In genomic region chr6:75579951-75580350, GRCh38 we compare ENCODE assay signal across 16 cellular contexts. TPM values are rescaled to one million over a fixed set of nuclear protein-coding genes. Genes with fewer than 3 reads are reported as not detected.
DNase-seq lines count a peak whose midpoint lies in the region; ATAC-seq, FAIRE-seq and TF ChIP-seq lines count a peak whose summit lies in the region.
"Had no signal": no experiment of that assay in that cellular context is flagged by ENCODE, and none has a peak within 500 bp of the region (broad histone marks: within the 10 kb centered on the region; RNA-seq: fewer than 3 reads in every experiment).

No MANE protein-coding gene starts in this region.

- H3K4me3 Mint-ChIP-seq in astrocyte (ENCODE audit: unreplicated experiment): no peak overlapping the region
- H3K4me3 Mint-ChIP-seq: brain had no signal

- H3K4me1 ChIP-seq in astrocyte (ENCODE audit: insufficient read depth, low read length): no peaks in the 10 kb centered on the region
- no peaks in the 10 kb centered on the region for H3K4me1 ChIP-seq in upper lobe of left lung
- H3K4me1 ChIP-seq: pancreas had no signal

- TF ChIP-seq CTCF in astrocyte (IDR thresholded peaks at IDR 0.05; ENCODE audit: insufficient read depth, low read depth, low read length): no peak
- TF ChIP-seq CTCF in RWPE1 (conservative IDR thresholded peaks at IDR 0.05; ENCODE audit: low read depth): no peak
- TF ChIP-seq CTCF in upper lobe of left lung (IDR thresholded peaks at IDR 0.05): no peak

- ATAC-seq in GM18499 (IDR thresholded peaks at IDR 0.05; ENCODE audit: insufficient read depth, unreplicated experiment): peak; percentile 92
- peak; percentile 66 for ATAC-seq in GM19397 (IDR thresholded peaks at IDR 0.05; ENCODE audit: unreplicated experiment)
- peak; percentile 74 for ATAC-seq in HG02973 (IDR thresholded peaks at IDR 0.05; ENCODE audit: unreplicated experiment)
- no peak for ATAC-seq in HG03280 (IDR thresholded peaks at IDR 0.05; ENCODE audit: unreplicated experiment)
- no peak for ATAC-seq in upper lobe of left lung (ENCODE audit: low FRiP score in 2 of 2)
- ATAC-seq: left cardiac atrium, pancreas had no signal

- H3K4me1 Mint-ChIP-seq in astrocyte (ENCODE audit: low read depth, unreplicated experiment): peaks cover 2% of the 10 kb centered on the region
- H3K4me1 Mint-ChIP-seq: brain had no signal

- peak; percentile 86 for DNase-seq in astrocyte (ENCODE audit: low read depth)
- DNase-seq in OCI-M1 (lab: John Stamatoyannopoulos, UW): no peak
- no peak for DNase-seq in RWPE1 (ENCODE audit: low spot score)
- DNase-seq in upper lobe of left lung: no peak
- DNase-seq: activated CD4-positive, alpha-beta T cell treated with anti-CD3 and anti-CD28 coated beads, Interleukin-2, amount 50 U/mL, for 48 hours; COR-L47; left cardiac atrium; NCI-H2107; pancreas; SHP77 treated with DMSO at 0.1 percent for 48 hours had no signal

- H3K36me3 Mint-ChIP-seq in astrocyte (ENCODE audit: low read depth, unreplicated experiment): peaks cover 3% of the 10 kb centered on the region
- H3K36me3 Mint-ChIP-seq: brain had no signal

- H3K4me3 ChIP-seq in astrocyte (ENCODE audit: insufficient read depth, low read depth, low read length) (no peak overlapping the region), upper lobe of left lung (no peak overlapping the region)
- H3K4me3 ChIP-seq: pancreas had no signal

- no peak overlapping the region for H3K27ac ChIP-seq in astrocyte (ENCODE audit: low read depth, low read length)
- H3K27ac ChIP-seq in RWPE1: no peak overlapping the region
- no peak overlapping the region for H3K27ac ChIP-seq in upper lobe of left lung
- H3K27ac ChIP-seq: pancreas had no signal

- FAIRE-seq in astrocyte (lab: Jason Lieb, UNC): no peak
- FAIRE-seq: pancreas, urothelium cell line had no signal

- no peaks in the 10 kb centered on the region for H4K20me1 ChIP-seq in astrocyte (ENCODE audit: insufficient read depth, low read length)

- no peak for TF ChIP-seq EP300 in upper lobe of left lung (IDR thresholded peaks at IDR 0.05)

- WGBS in upper lobe of left lung, 2 donors: 75% methylated on average over 4 of the region's 4 CpGs

- no peak overlapping the region for H3K9ac ChIP-seq in astrocyte (ENCODE audit: low read length)

- H2AFZ ChIP-seq in astrocyte (ENCODE audit: low read depth, low read length): no peak overlapping the region

- POLR2A ChIA-PET in RWPE1 (lab: Yijun Ruan, JAX; ENCODE audit: low non-redundant PET): no interaction called here

- TF ChIP-seq POLR2A in upper lobe of left lung (IDR thresholded peaks at IDR 0.05): no peak

- no peaks in the 10 kb centered on the region for H3K27me3 ChIP-seq in astrocyte (ENCODE audit: insufficient read depth, low read length)
- no peaks in the 10 kb centered on the region for H3K27me3 ChIP-seq in upper lobe of left lung
- H3K27me3 ChIP-seq: pancreas had no signal

- H3K9me3 ChIP-seq in astrocyte (ENCODE audit: insufficient read depth, low read depth, low read length): no peaks in the 10 kb centered on the region
- no peaks in the 10 kb centered on the region for H3K9me3 ChIP-seq in upper lobe of left lung
- H3K9me3 ChIP-seq: pancreas had no signal

- no peaks in the 10 kb centered on the region for H3K79me2 ChIP-seq in astrocyte (ENCODE audit: insufficient read depth, low read length)

- H3K36me3 ChIP-seq in astrocyte (ENCODE audit: insufficient read depth, low read length) (no peaks in the 10 kb centered on the region), upper lobe of left lung (no peaks in the 10 kb centered on the region)
- H3K36me3 ChIP-seq: pancreas had no signal

- H3K27ac Mint-ChIP-seq in astrocyte (ENCODE audit: unreplicated experiment): no peak overlapping the region
- H3K27ac Mint-ChIP-seq: brain had no signal

- peaks cover 9% of the 10 kb centered on the region for H3K9me3 Mint-ChIP-seq in astrocyte (ENCODE audit: unreplicated experiment)

- no peaks in the 10 kb centered on the region for H3K27me3 Mint-ChIP-seq in astrocyte (ENCODE audit: low read depth, unreplicated experiment)

- no peak overlapping the region for H3K4me2 ChIP-seq in astrocyte (ENCODE audit: low read length)

- CTCF ChIA-PET in RWPE1 (lab: Yijun Ruan, JAX): no interaction called here

RNA-seq across cellular contexts. Expression of gene SENP6, which starts 21.7 kb away (rescaled TPM):
- total RNA-seq in astrocyte: 100 and 101 TPM in 2 replicates
- 100 to 1,000 TPM in 2 of 6 donors, 10 to 100 TPM in 4; 56.4 to 199 (median 87.2) TPM for total RNA-seq in upper lobe of left lung

Comparison
In these comparisons a context has a peak if more than half of its experiments do, and no peak if none do; other contexts are left out.
1. ATAC-seq: peak in GM18499 (single experiment), GM19397 (single experiment) and HG02973 (single experiment); none in HG03280 (single experiment) and upper lobe of left lung (0 of 2).